Comparison of ENCODE assay signal across 1 cellular context in the genomic region with DNA sequence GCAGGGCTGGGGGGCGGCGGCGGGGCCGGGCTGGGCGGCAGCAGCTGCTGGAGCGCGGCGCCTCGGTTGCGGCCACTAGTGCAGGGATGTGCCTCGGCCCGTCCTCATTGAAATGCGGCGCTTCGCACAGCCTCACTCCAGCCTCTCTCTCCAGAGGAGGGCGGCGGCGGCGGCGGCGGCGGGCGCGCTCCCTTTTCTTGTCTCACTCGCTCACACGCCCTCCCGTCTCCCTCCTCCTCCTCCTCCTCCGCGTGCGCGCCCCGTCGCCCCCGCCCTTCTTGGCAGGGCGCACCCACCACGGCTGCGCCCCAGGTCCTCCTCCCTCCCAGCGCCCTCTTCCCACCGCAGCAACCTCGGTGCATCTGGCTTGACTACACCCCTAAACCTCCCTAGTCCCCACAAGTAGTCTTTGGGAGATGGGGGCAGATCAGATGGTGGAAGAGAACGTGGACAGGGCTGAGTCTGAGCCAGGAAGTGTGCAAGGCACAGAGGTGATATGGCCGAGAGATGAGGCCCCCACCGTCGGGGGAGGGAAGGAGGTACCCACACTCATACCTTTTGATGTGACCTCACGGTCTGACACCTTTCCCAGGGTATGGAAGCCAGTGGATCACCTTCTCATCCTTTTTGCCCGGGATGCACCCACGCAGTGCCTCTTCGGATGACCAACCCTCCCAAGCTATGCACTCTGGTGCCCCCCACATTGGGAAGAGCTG.
TF ChIP-seq lines count a peak whose summit lies in the region.

TSS of gene DCLK1 (minus strand) at position 168 of the 716 bp plus-strand sequence.

TF ChIP-seq in HEK293, 187 proteins besides CTCF, POLR2A, EP300 and RAD21 (continued from another document and continues in another):
- TF ChIP-seq ZNF24 (tag by site-specific recombination; IDR thresholded peaks at IDR 0.05) (no peak), ZNF404 (tag by site-specific recombination; IDR thresholded peaks at IDR 0.05) (no peak), ZNF341 (tag by site-specific recombination; IDR thresholded peaks at IDR 0.05; ENCODE audit: low read depth) (no peak), ZNF416 (tag by site-specific recombination; IDR thresholded peaks at IDR 0.05) (no peak), ATF2 (tag by site-specific recombination; IDR thresholded peaks at IDR 0.05; ENCODE audit: low read depth) (no peak), ZNF785 (tag by site-specific recombination; IDR thresholded peaks at IDR 0.05) (no peak), ZNF292 (tag by site-specific recombination; IDR thresholded peaks at IDR 0.05; ENCODE audit: borderline replicate concordance, low read depth) (no peak), KLF7 (tag by site-specific recombination; IDR thresholded peaks at IDR 0.05; ENCODE audit: borderline replicate concordance) (peak; percentile 59; the same call in 1 of the 2 replicates), ZNF366 (tag by site-specific recombination; conservative IDR thresholded peaks at IDR 0.05) (no peak; the same call in 1 of the 2 replicates), OVOL3 (tag by site-specific recombination; IDR thresholded peaks at IDR 0.05) (no peak), ZNF513 (tag by site-specific recombination; IDR thresholded peaks at IDR 0.05) (peak; percentile 84), ZNF777 (tag by site-specific recombination; IDR thresholded peaks at IDR 0.05; ENCODE audit: borderline replicate concordance) (peak; percentile 88; the same call in 1 of the 2 replicates), ZFP37 (tag by site-specific recombination; IDR thresholded peaks at IDR 0.05) (no peak), KLF9 (tag by site-specific recombination; IDR thresholded peaks at IDR 0.05; ENCODE audit: low read depth) (peak; percentile 86), ZNF514 (tag by site-specific recombination; IDR thresholded peaks at IDR 0.05) (no peak), GLI4 (tag by site-specific recombination; IDR thresholded peaks at IDR 0.05) (no peak), ZNF670 (tag by site-specific recombination; IDR thresholded peaks at IDR 0.05; ENCODE audit: low read depth) (no peak), REPIN1 (tag by site-specific recombination; IDR thresholded peaks at IDR 0.05; ENCODE audit: low read depth) (no peak), ZNF544 (tag by site-specific recombination; IDR thresholded peaks at IDR 0.05) (no peak), ZNF549 (tag by site-specific recombination; IDR thresholded peaks at IDR 0.05) (no peak), ZNF561 (tag by site-specific recombination; IDR thresholded peaks at IDR 0.05; ENCODE audit: borderline replicate concordance) (peak; percentile 92), ZNF138 (tag by site-specific recombination; IDR thresholded peaks at IDR 0.05; ENCODE audit: borderline replicate concordance) (no peak), ZNF37A (tag by site-specific recombination; IDR thresholded peaks at IDR 0.05) (no peak), ZNF501 (tag by site-specific recombination; IDR thresholded peaks at IDR 0.05) (peak; percentile 69; the same call in 1 of the 2 replicates), ZNF26 (tag by site-specific recombination; IDR thresholded peaks at IDR 0.05) (no peak), ZNF692 (tag by site-specific recombination; IDR thresholded peaks at IDR 0.05) (no peak), SETDB1 (IDR thresholded peaks at IDR 0.05; ENCODE audit: insufficient read length, low read length) (no peak), ZNF707 (tag by site-specific recombination; IDR thresholded peaks at IDR 0.05) (no peak), MEIS1 (CRISPR knock-in tag; IDR thresholded peaks at IDR 0.05; ENCODE audit: borderline replicate concordance) (no peak), ZNF248 (tag by site-specific recombination; IDR thresholded peaks at IDR 0.05) (no peak), ZNF112 (tag by site-specific recombination; IDR thresholded peaks at IDR 0.05) (no peak), ZNF426 (tag by site-specific recombination; IDR thresholded peaks at IDR 0.05) (no peak), ZNF114 (tag by site-specific recombination; IDR thresholded peaks at IDR 0.05) (no peak), ZNF776 (tag by site-specific recombination; IDR thresholded peaks at IDR 0.05; ENCODE audit: borderline replicate concordance) (no peak), GLI2 (tag by site-specific recombination; IDR thresholded peaks at IDR 0.05; ENCODE audit: borderline replicate concordance, low read depth) (no peak), MZF1 (tag by site-specific recombination; IDR thresholded peaks at IDR 0.05; ENCODE audit: borderline replicate concordance) (no peak), ZNF664 (tag by site-specific recombination; IDR thresholded peaks at IDR 0.05) (no peak), ZBTB8A (tag by site-specific recombination; IDR thresholded peaks at IDR 0.05) (peak; percentile 88), TCF7L2 (IDR thresholded peaks at IDR 0.05; ENCODE audit: borderline replicate concordance, low read depth, low read length) (no peak), ZFP41 (tag by site-specific recombination; IDR thresholded peaks at IDR 0.05; ENCODE audit: borderline replicate concordance) (no peak), ZNF621 (tag by site-specific recombination; IDR thresholded peaks at IDR 0.05) (no peak), ZNF639 (tag by site-specific recombination; IDR thresholded peaks at IDR 0.05) (no peak), ZNF324 (tag by site-specific recombination; IDR thresholded peaks at IDR 0.05) (no peak), ZNF211 (tag by site-specific recombination; IDR thresholded peaks at IDR 0.05; ENCODE audit: low read depth) (no peak), YY2 (tag by site-specific recombination; IDR thresholded peaks at IDR 0.05) (no peak), ZNF488 (tag by site-specific recombination; IDR thresholded peaks at IDR 0.05) (no peak), RBAK (tag by site-specific recombination; IDR thresholded peaks at IDR 0.05) (no peak), PRDM1 (tag by site-specific recombination; IDR thresholded peaks at IDR 0.05) (no peak), ZNF10 (tag by site-specific recombination; IDR thresholded peaks at IDR 0.05) (no peak), ZBTB17 (tag by site-specific recombination; IDR thresholded peaks at IDR 0.05) (peak; percentile 46), ZNF596 (tag by site-specific recombination; IDR thresholded peaks at IDR 0.05) (no peak), ZSCAN23 (tag by site-specific recombination; IDR thresholded peaks at IDR 0.05) (no peak), ZNF660 (tag by site-specific recombination; IDR thresholded peaks at IDR 0.05) (peak; percentile 41)
- TF ChIP-seq, protein P1, sequence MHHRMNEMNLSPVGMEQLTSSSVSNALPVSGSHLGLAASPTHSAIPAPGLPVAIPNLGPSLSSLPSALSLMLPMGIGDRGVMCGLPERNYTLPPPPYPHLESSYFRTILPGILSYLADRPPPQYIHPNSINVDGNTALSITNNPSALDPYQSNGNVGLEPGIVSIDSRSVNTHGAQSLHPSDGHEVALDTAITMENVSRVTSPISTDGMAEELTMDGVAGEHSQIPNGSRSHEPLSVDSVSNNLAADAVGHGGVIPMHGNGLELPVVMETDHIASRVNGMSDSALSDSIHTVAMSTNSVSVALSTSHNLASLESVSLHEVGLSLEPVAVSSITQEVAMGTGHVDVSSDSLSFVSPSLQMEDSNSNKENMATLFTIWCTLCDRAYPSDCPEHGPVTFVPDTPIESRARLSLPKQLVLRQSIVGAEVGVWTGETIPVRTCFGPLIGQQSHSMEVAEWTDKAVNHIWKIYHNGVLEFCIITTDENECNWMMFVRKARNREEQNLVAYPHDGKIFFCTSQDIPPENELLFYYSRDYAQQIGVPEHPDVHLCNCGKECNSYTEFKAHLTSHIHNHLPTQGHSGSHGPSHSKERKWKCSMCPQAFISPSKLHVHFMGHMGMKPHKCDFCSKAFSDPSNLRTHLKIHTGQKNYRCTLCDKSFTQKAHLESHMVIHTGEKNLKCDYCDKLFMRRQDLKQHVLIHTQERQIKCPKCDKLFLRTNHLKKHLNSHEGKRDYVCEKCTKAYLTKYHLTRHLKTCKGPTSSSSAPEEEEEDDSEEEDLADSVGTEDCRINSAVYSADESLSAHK (tag by site-specific recombination; IDR thresholded peaks at IDR 0.05): no peak
- TF ChIP-seq, protein P2, sequence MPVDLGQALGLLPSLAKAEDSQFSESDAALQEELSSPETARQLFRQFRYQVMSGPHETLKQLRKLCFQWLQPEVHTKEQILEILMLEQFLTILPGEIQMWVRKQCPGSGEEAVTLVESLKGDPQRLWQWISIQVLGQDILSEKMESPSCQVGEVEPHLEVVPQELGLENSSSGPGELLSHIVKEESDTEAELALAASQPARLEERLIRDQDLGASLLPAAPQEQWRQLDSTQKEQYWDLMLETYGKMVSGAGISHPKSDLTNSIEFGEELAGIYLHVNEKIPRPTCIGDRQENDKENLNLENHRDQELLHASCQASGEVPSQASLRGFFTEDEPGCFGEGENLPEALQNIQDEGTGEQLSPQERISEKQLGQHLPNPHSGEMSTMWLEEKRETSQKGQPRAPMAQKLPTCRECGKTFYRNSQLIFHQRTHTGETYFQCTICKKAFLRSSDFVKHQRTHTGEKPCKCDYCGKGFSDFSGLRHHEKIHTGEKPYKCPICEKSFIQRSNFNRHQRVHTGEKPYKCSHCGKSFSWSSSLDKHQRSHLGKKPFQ (tag by site-specific recombination; IDR thresholded peaks at IDR 0.05): no peak
- TF ChIP-seq, protein P3, sequence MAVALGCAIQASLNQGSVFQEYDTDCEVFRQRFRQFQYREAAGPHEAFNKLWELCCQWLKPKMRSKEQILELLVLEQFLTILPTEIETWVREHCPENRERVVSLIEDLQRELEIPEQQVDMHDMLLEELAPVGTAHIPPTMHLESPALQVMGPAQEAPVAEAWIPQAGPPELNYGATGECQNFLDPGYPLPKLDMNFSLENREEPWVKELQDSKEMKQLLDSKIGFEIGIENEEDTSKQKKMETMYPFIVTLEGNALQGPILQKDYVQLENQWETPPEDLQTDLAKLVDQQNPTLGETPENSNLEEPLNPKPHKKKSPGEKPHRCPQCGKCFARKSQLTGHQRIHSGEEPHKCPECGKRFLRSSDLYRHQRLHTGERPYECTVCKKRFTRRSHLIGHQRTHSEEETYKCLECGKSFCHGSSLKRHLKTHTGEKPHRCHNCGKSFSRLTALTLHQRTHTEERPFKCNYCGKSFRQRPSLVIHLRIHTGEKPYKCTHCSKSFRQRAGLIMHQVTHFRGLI (tag by site-specific recombination; IDR thresholded peaks at IDR 0.05): no peak; the same call in 1 of the 2 replicates
